ENCODE assay signal across 8 cellular contexts in the genomic region with DNA sequence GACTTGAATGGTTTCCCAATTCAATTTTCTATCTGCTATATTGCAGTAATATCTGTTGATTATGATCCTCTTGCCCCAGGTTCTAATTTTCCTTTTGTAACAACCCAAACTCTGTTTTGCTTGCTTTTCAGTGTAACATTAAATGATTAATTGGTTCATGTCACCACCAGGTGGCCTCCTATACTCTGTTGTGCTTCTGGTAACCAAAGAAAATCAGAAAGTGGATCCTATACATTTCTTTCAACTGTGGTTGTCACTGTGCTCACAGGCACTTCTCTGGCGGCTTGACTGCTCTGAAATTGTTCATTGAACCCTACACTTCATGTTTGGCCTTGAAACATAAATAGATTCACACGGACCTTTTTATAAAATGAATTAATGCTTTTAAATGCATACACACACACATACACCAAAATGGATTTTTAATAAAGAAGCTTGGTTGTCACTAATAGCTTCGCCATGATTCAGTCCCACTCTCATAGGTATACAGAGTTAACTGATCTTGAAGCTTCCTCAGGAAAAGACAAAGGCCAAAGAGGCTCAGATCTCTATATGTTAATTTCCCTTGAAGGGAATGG.
A peak's percentile ranks its signal among the peaks of the same experiment; 100 is the strongest.
DNase-seq lines count a peak whose midpoint lies in the region; ATAC-seq and TF ChIP-seq lines count a peak whose summit lies in the region.

No MANE protein-coding gene starts in this region.

- CTCF ChIA-PET in MCF 10A (lab: Yijun Ruan, JAX), result interaction anchor here (0.5 to 1.4 kb wide), 18 partner anchors 9 to 1590 kb away, joined by 3 to 8 read pairs (median 4); no protein-coding TSS in a partner anchor

- no peaks in the 10 kb centered on the region for H3K36me3 Mint-ChIP-seq in MCF 10A (ENCODE audit: insufficient read depth, unreplicated experiment)
- H3K36me3 Mint-ChIP-seq in natural killer cell treated with Interleukin-12 subunit alpha and Interleukin-12 subunit beta and Interleukin-15 and Interleukin-18, amount 100 ng/mL, for 72 hours, result peaks cover 4% of the 10 kb centered on the region

- H3K9me3 Mint-ChIP-seq in MCF 10A (ENCODE audit: unreplicated experiment), result no peaks in the 10 kb centered on the region
- peaks cover 9% of the 10 kb centered on the region for H3K9me3 Mint-ChIP-seq in natural killer cell treated with Interleukin-12 subunit alpha and Interleukin-12 subunit beta and Interleukin-15 and Interleukin-18, amount 100 ng/mL, for 72 hours

- ATAC-seq in HG02938 (IDR thresholded peaks at IDR 0.05; ENCODE audit: unreplicated experiment), result peak; percentile 58
- peak; percentile 50 for ATAC-seq in left colon
- no peak for ATAC-seq in natural killer cell treated with Interleukin-12 subunit alpha and Interleukin-12 subunit beta and Interleukin-15 and Interleukin-18, amount 100 ng/mL, for 72 hours
- no peak for ATAC-seq in activated CD4-positive, CD25-positive, alpha-beta regulatory T cell treated with anti-CD3 and anti-CD28 coated beads, Interleukin-2, amount 50 U/mL, for 24 hours

- TF ChIP-seq CTCF in MCF 10A (IDR thresholded peaks at IDR 0.05; ENCODE audit: unreplicated experiment), result peak; percentile 56

- POLR2A ChIA-PET in MCF 10A (lab: Yijun Ruan, JAX), result no interaction called here

- no peak overlapping the region for H3K4me3 Mint-ChIP-seq in MCF 10A (ENCODE audit: unreplicated experiment)
- H3K4me3 Mint-ChIP-seq in natural killer cell treated with Interleukin-12 subunit alpha and Interleukin-12 subunit beta and Interleukin-15 and Interleukin-18, amount 100 ng/mL, for 72 hours, result no peak overlapping the region

- H3K27ac Mint-ChIP-seq in MCF 10A (ENCODE audit: low read depth, unreplicated experiment), result no peak overlapping the region
- no peak overlapping the region for H3K27ac Mint-ChIP-seq in natural killer cell treated with Interleukin-12 subunit alpha and Interleukin-12 subunit beta and Interleukin-15 and Interleukin-18, amount 100 ng/mL, for 72 hours

- no TSS peak for BruUV-seq in MCF 10A (replicated peaks; lab: Mats Ljungman, UMichigan)

- intact Hi-C loops in MCF 10A (cut with micrococcal nuclease), result loop anchor here (1.0 to 5.0 kb wide), 5 partner anchors 122 to 1386 kb away; no protein-coding TSS in a partner anchor
- intact Hi-C loops in left colon (cut with DNase I, micrococcal nuclease), result no loop called here

- peaks cover 6% of the 10 kb centered on the region for H3K4me1 Mint-ChIP-seq in MCF 10A (ENCODE audit: insufficient read depth, unreplicated experiment)
- H3K4me1 Mint-ChIP-seq in natural killer cell treated with Interleukin-12 subunit alpha and Interleukin-12 subunit beta and Interleukin-15 and Interleukin-18, amount 100 ng/mL, for 72 hours (ENCODE audit: low read depth in 2 of 2), result no peaks in the 10 kb centered on the region

- DNase-seq in NCI-H1436 (lab: John Stamatoyannopoulos, UW) (peak; percentile 54), NCI-H1436 treated with DMSO at 0.1 percent for 48 hours (lab: John Stamatoyannopoulos, UW) (no peak), NCI-H460 (ENCODE audit: extremely low read depth, low read depth) (peak; percentile 38), MCF 10A (ENCODE audit: unreplicated experiment) (peak; percentile 56), left colon (peak in 1 of 2 donors; percentile 23)
- DNase-seq in natural killer cell treated with Interleukin-12 subunit alpha and Interleukin-12 subunit beta and Interleukin-15 and Interleukin-18, amount 100 ng/mL, for 72 hours (ENCODE audit: low spot score), result no peak

- no peaks in the 10 kb centered on the region for H3K27me3 Mint-ChIP-seq in MCF 10A (ENCODE audit: insufficient read depth, unreplicated experiment)
- no peaks in the 10 kb centered on the region for H3K27me3 Mint-ChIP-seq in natural killer cell treated with Interleukin-12 subunit alpha and Interleukin-12 subunit beta and Interleukin-15 and Interleukin-18, amount 100 ng/mL, for 72 hours

Comparison
In these comparisons a context has a peak if more than half of its experiments do, and no peak if none do; other contexts are left out.
1. DNase-seq: peak in NCI-H1436 (single experiment), NCI-H460 (single experiment) and MCF 10A (single experiment); none in NCI-H1436 treated with DMSO at 0.1 percent for 48 hours (single experiment) and natural killer cell treated with Interleukin-12 subunit alpha and Interleukin-12 subunit beta and Interleukin-15 and Interleukin-18, amount 100 ng/mL, for 72 hours (single experiment).
2. ATAC-seq: peak in HG02938 (single experiment) and left colon (single experiment); none in natural killer cell treated with Interleukin-12 subunit alpha and Interleukin-12 subunit beta and Interleukin-15 and Interleukin-18, amount 100 ng/mL, for 72 hours (0 of 2) and activated CD4-positive, CD25-positive, alpha-beta regulatory T cell treated with anti-CD3 and anti-CD28 coated beads, Interleukin-2, amount 50 U/mL, for 24 hours (0 of 2).